ENCODE assay signal across 8 cellular contexts in the genomic region with DNA sequence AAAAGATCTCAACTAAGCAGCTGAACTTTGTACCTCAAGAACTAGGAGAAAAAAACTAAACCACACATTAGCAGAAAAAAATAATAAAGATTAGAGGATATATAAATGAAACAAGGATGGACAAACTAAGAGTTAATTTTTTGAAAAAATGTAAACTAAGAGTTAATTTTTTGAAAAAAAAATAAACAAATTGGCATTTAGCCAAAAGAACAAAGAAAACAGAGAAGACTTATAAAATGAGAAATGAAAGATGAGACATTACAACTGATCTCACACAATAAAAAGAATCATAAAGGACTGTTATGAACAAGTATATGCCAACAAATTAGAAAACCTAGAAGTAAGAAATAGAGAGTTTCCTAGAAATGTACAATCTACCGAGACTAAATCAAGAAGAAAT.
"Had no signal": no experiment of that assay in that cellular context is flagged by ENCODE, and none has a peak within 500 bp of the region (broad histone marks: within the 10 kb centered on the region; RNA-seq: fewer than 3 reads in every experiment).

No MANE protein-coding gene starts in this region.

- H3K4me1 ChIP-seq: HAP-1 had no signal

- H2AFZ ChIP-seq: GM23248 had no signal

- ATAC-seq: HCT116 had no signal

- DNase-seq: GM23248, GOT3, H7, HFFc6, KG1 had no signal

- H3K27ac ChIP-seq: GM23248 had no signal

- H3K9me3 ChIP-seq: HAP-1 had no signal

- H3K36me3 ChIP-seq: HAP-1 had no signal

- H3K4me3 ChIP-seq: GM23248, HAP-1 had no signal

- H3K9ac ChIP-seq: GM23248 had no signal

- FAIRE-seq: HTR-8/SVneo had no signal
